ENCODE assay signal across 15 cellular contexts in the genomic region with DNA sequence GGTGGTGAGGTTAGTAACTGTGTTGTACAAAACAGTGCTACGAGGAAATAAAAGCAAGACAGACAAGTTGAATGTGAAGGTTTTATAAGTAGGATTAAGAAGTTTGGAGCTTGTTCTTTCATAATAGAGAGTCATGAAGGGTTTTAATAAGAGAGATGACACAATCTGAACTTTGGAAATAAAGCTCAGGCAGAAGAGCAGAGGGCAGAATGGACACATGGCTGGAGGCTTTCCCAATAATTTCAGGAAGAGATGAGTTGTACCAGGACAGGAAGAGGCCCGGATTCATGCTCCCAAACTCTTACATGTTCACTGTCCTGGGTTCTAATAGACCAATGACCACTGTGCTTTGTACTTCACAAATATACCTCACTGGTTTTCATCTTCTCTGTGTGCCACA.
DNase-seq lines count a peak whose midpoint lies in the region; ATAC-seq and TF ChIP-seq lines count a peak whose summit lies in the region.
"Had no signal": no experiment of that assay in that cellular context is flagged by ENCODE, and none has a peak within 500 bp of the region (broad histone marks: within the 10 kb centered on the region; RNA-seq: fewer than 3 reads in every experiment).

No MANE protein-coding gene starts in this region.

- peaks cover 85% of the 10 kb centered on the region for H3K4me1 ChIP-seq in adipocyte (ENCODE audit: control insufficient read depth, insufficient read depth, low read length)
- H3K4me1 ChIP-seq in subcutaneous abdominal adipose tissue (ENCODE audit: control insufficient read depth in 5 of 5, insufficient read depth in 5 of 5, low read length in 5 of 5) = peaks cover 0 to 12% (median 5%) of the 10 kb centered on the region in 5 donors
- H3K4me1 ChIP-seq: A549, BE2C had no signal

- POLR2A ChIA-PET in WTC11 (lab: Charles Lee) = no interaction called here

- H3K27me3 ChIP-seq in adipocyte (replicated peaks; ENCODE audit: control insufficient read depth, insufficient read depth, low read length) (no peaks in the 10 kb centered on the region), subcutaneous abdominal adipose tissue (ENCODE audit: control insufficient read depth in 5 of 5, insufficient read depth in 4 of 5, low read length in 5 of 5) (no peaks in the 10 kb centered on the region)
- H3K27me3 ChIP-seq: BE2C had no signal

- DNase-seq in adipocyte (ENCODE audit: low read depth) = no peak
- peak; percentile 53 to 62 for DNase-seq in foreskin fibroblast
- DNase-seq in activated CD4-positive, alpha-beta T cell treated with anti-CD3 and anti-CD28 coated beads for 1 hour = no peak
- no peak for DNase-seq in WTC11 (ENCODE audit: low spot score)
- DNase-seq: BE2C; CD4-positive, alpha-beta memory T cell; DMS79 treated with DMSO at 0.1 percent for 48 hours; EL; H7 had no signal

- no peak for TF ChIP-seq CTCF in foreskin fibroblast (IDR thresholded peaks at IDR 0.05; ENCODE audit: low read depth, low read length)
- no peak for TF ChIP-seq CTCF in WTC11 (IDR thresholded peaks at IDR 0.05)

- ATAC-seq in esophagus mucosa = peak; percentile 26
- ATAC-seq in WTC11 = no peak
- ATAC-seq in HG02938 (IDR thresholded peaks at IDR 0.05; ENCODE audit: unreplicated experiment) = no peak
- ATAC-seq: A549, GM23338 had no signal

- H3K27ac ChIP-seq in subcutaneous abdominal adipose tissue (ENCODE audit: low read depth, low read length) = peak overlapping the region; percentile 47
- H3K27ac ChIP-seq: A549, C4-2B had no signal

- peaks cover 34% of the 10 kb centered on the region for H3K4me1 Mint-ChIP-seq in WTC11
- H3K4me1 Mint-ChIP-seq: CD4-positive, alpha-beta memory T cell had no signal

- H3K36me3 Mint-ChIP-seq in WTC11 = no peaks in the 10 kb centered on the region

- H3K9me3 ChIP-seq in adipocyte (ENCODE audit: control insufficient read depth, low read length) = no peaks in the 10 kb centered on the region
- H3K9me3 ChIP-seq in subcutaneous abdominal adipose tissue (ENCODE audit: control insufficient read depth in 5 of 5, low read length in 5 of 5) = no peaks in the 10 kb centered on the region
- H3K9me3 ChIP-seq: A549, BE2C had no signal

- H3K4me3 ChIP-seq in adipocyte (ENCODE audit: low read length) = peak overlapping the region; percentile 1
- no peak overlapping the region for H3K4me3 ChIP-seq in foreskin fibroblast (ENCODE audit: low read depth in 1 of 2, low read length in 2 of 2)
- H3K4me3 ChIP-seq in subcutaneous abdominal adipose tissue (ENCODE audit: low read depth in 1 of 5, low read length in 5 of 5) = no peak overlapping the region
- H3K4me3 ChIP-seq: A549, GM23338 had no signal

- CTCF ChIA-PET in WTC11 (lab: Charles Lee) = no interaction called here

- H3K4me3 Mint-ChIP-seq in WTC11 = no peak overlapping the region
- H3K4me3 Mint-ChIP-seq: CD4-positive, alpha-beta memory T cell; GM23338 had no signal

- peaks cover 3% of the 10 kb centered on the region for H3K36me3 ChIP-seq in adipocyte (ENCODE audit: control insufficient read depth, insufficient read depth, low read length, severe bottlenecking)
- peaks cover 0 to 8% (median 0%) of the 10 kb centered on the region in 5 donors for H3K36me3 ChIP-seq in subcutaneous abdominal adipose tissue (ENCODE audit: control insufficient read depth in 5 of 5, insufficient read depth in 5 of 5, low read length in 5 of 5)
- H3K36me3 ChIP-seq: BE2C had no signal

- H3K27me3 Mint-ChIP-seq in WTC11 (ENCODE audit: low read depth) = no peaks in the 10 kb centered on the region
- H3K27me3 Mint-ChIP-seq: CD4-positive, alpha-beta memory T cell had no signal

- H3K9ac ChIP-seq in adipocyte (ENCODE audit: low read length) = peak overlapping the region; percentile 88
- H3K9ac ChIP-seq in subcutaneous abdominal adipose tissue (ENCODE audit: low read length in 5 of 5) = no peak overlapping the region

- H3K27ac Mint-ChIP-seq in WTC11 = no peak overlapping the region
- H3K27ac Mint-ChIP-seq: CD4-positive, alpha-beta memory T cell; GM23338 had no signal

- no peaks in the 10 kb centered on the region for H3K9me3 Mint-ChIP-seq in WTC11
- H3K9me3 Mint-ChIP-seq: GM23338 had no signal

TF ChIP-seq in WTC11, 78 proteins besides CTCF, POLR2A, EP300 and RAD21 (continues in another document):
- TF ChIP-seq NR2C2 (CRISPR knock-in tag; IDR thresholded peaks at IDR 0.05) (no peak), NFE2L1 (CRISPR knock-in tag; IDR thresholded peaks at IDR 0.05) (no peak), CBFB (CRISPR knock-in tag; IDR thresholded peaks at IDR 0.05; ENCODE audit: low read depth) (no peak), NFATC4 (CRISPR knock-in tag; IDR thresholded peaks at IDR 0.05) (no peak), ZNF138 (CRISPR knock-in tag; conservative IDR thresholded peaks at IDR 0.05) (no peak), CREM (CRISPR knock-in tag; IDR thresholded peaks at IDR 0.05) (no peak), ZNF423 (CRISPR knock-in tag; IDR thresholded peaks at IDR 0.05) (no peak)
- TF ChIP-seq, protein P1, sequence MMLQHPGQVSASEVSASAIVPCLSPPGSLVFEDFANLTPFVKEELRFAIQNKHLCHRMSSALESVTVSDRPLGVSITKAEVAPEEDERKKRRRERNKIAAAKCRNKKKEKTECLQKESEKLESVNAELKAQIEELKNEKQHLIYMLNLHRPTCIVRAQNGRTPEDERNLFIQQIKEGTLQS (CRISPR knock-in tag; conservative IDR thresholded peaks at IDR 0.05) = no peak
- TF ChIP-seq, protein P2, sequence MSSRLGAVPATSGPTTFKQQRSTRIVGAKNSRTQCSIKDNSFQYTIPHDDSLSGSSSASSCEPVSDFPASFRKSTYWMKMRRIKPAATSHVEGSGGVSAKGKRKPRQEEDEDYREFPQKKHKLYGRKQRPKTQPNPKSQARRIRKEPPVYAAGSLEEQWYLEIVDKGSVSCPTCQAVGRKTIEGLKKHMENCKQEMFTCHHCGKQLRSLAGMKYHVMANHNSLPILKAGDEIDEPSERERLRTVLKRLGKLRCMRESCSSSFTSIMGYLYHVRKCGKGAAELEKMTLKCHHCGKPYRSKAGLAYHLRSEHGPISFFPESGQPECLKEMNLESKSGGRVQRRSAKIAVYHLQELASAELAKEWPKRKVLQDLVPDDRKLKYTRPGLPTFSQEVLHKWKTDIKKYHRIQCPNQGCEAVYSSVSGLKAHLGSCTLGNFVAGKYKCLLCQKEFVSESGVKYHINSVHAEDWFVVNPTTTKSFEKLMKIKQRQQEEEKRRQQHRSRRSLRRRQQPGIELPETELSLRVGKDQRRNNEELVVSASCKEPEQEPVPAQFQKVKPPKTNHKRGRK (CRISPR knock-in tag; IDR thresholded peaks at IDR 0.05; ENCODE audit: borderline replicate concordance) = no peak
- TF ChIP-seq, protein P3, sequence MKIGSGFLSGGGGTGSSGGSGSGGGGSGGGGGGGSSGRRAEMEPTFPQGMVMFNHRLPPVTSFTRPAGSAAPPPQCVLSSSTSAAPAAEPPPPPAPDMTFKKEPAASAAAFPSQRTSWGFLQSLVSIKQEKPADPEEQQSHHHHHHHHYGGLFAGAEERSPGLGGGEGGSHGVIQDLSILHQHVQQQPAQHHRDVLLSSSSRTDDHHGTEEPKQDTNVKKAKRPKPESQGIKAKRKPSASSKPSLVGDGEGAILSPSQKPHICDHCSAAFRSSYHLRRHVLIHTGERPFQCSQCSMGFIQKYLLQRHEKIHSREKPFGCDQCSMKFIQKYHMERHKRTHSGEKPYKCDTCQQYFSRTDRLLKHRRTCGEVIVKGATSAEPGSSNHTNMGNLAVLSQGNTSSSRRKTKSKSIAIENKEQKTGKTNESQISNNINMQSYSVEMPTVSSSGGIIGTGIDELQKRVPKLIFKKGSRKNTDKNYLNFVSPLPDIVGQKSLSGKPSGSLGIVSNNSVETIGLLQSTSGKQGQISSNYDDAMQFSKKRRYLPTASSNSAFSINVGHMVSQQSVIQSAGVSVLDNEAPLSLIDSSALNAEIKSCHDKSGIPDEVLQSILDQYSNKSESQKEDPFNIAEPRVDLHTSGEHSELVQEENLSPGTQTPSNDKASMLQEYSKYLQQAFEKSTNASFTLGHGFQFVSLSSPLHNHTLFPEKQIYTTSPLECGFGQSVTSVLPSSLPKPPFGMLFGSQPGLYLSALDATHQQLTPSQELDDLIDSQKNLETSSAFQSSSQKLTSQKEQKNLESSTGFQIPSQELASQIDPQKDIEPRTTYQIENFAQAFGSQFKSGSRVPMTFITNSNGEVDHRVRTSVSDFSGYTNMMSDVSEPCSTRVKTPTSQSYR (CRISPR knock-in tag; IDR thresholded peaks at IDR 0.05) = no peak
- TF ChIP-seq, protein P4, sequence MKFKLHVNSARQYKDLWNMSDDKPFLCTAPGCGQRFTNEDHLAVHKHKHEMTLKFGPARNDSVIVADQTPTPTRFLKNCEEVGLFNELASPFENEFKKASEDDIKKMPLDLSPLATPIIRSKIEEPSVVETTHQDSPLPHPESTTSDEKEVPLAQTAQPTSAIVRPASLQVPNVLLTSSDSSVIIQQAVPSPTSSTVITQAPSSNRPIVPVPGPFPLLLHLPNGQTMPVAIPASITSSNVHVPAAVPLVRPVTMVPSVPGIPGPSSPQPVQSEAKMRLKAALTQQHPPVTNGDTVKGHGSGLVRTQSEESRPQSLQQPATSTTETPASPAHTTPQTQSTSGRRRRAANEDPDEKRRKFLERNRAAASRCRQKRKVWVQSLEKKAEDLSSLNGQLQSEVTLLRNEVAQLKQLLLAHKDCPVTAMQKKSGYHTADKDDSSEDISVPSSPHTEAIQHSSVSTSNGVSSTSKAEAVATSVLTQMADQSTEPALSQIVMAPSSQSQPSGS (CRISPR knock-in tag; IDR thresholded peaks at IDR 0.05; ENCODE audit: borderline replicate concordance, low read depth) = no peak
- TF ChIP-seq, protein P5, sequence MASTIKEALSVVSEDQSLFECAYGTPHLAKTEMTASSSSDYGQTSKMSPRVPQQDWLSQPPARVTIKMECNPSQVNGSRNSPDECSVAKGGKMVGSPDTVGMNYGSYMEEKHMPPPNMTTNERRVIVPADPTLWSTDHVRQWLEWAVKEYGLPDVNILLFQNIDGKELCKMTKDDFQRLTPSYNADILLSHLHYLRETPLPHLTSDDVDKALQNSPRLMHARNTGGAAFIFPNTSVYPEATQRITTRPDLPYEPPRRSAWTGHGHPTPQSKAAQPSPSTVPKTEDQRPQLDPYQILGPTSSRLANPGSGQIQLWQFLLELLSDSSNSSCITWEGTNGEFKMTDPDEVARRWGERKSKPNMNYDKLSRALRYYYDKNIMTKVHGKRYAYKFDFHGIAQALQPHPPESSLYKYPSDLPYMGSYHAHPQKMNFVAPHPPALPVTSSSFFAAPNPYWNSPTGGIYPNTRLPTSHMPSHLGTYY (CRISPR knock-in tag; IDR thresholded peaks at IDR 0.05) = no peak

Comparison
In these comparisons a context has a peak if more than half of its experiments do, and no peak if none do; other contexts are left out.
1. DNase-seq: peak in foreskin fibroblast (2 of 2); none in adipocyte (single experiment), activated CD4-positive, alpha-beta T cell treated with anti-CD3 and anti-CD28 coated beads for 1 hour (single experiment) and WTC11 (single experiment).